ENCODE assay signal across 1 cellular context in the genomic region with DNA sequence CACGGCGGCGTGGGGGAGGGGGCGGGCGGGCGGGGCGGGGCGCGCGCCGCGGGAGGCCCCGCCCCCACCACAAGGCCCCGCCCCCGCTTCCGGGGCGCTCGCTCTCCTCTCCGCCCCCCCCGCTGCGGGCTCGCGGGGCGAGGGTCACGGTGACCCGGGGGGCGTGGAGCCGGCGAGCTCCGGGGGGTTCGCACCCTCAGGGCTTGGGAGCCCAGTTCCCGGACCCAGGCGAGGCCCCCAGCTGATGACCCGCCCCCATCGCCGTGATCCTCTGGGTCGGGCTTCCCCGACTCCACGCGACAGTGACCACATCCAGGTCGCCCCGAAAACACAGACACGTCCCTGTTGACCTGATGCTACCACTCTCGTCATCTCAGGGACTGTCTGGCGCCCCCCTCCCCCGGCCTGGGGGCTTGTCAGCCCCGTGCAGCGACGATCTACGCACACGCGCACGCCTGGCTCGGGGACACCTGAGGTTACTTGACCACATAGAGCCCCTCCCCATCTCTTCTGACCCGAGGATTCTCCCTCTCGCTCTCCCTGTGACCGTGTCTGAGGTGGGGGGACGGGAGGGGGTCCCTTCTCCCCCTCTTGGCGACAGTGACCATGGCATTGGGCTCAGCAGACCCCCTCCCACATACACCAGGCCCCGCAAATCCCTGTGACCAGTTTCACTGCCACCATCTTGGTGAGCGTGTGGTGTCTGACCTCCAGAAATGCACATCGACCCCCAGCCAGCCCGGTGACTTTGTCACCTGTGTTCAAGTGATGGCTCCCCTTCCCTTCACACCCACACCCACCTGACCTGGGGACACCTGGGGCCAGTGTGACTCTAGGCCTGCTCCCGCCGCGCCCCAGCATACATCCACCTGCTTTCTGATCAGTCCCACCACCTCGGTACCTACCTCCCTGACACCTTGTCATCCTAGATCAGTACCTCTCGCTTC.
TF ChIP-seq lines count a peak whose summit lies in the region.

No MANE protein-coding gene starts in this region.

TF ChIP-seq in A549, 52 proteins besides CTCF, POLR2A, EP300 and RAD21:
- TF ChIP-seq SREBF2 (IDR thresholded peaks at IDR 0.05): no peak
- TF ChIP-seq NPAS2 (CRISPR knock-in tag; IDR thresholded peaks at IDR 0.05; ENCODE audit: borderline replicate concordance): no peak
- no peak for TF ChIP-seq KDM5A (IDR thresholded peaks at IDR 0.05)
- no peak for TF ChIP-seq POLR2AphosphoS2 (conservative IDR thresholded peaks at IDR 0.05; ENCODE audit: low read length)
- no peak for TF ChIP-seq GATA3 (IDR thresholded peaks at IDR 0.05; ENCODE audit: borderline replicate concordance)
- no peak for TF ChIP-seq PHF8 (IDR thresholded peaks at IDR 0.05; ENCODE audit: borderline replicate concordance, low read depth)
- TF ChIP-seq CBX2 (IDR thresholded peaks at IDR 0.05; ENCODE audit: borderline replicate concordance, low read depth): no peak
- no peak for TF ChIP-seq HOXA7 (CRISPR knock-in tag; IDR thresholded peaks at IDR 0.05)
- TF ChIP-seq SMC3 (IDR thresholded peaks at IDR 0.05): no peak
- TF ChIP-seq, protein P1, sequence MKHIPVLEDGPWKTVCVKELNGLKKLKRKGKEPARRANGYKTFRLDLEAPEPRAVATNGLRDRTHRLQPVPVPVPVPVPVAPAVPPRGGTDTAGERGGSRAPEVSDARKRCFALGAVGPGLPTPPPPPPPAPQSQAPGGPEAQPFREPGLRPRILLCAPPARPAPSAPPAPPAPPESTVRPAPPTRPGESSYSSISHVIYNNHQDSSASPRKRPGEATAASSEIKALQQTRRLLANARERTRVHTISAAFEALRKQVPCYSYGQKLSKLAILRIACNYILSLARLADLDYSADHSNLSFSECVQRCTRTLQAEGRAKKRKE (CRISPR knock-in tag; IDR thresholded peaks at IDR 0.05; ENCODE audit: low read depth): no peak
- TF ChIP-seq HDAC2 (IDR thresholded peaks at IDR 0.05): no peak
- TF ChIP-seq JUNB (IDR thresholded peaks at IDR 0.05): no peak
- TF ChIP-seq BHLHE40 (IDR thresholded peaks at IDR 0.05; ENCODE audit: low read depth, low read length): no peak
- TF ChIP-seq, protein P2, sequence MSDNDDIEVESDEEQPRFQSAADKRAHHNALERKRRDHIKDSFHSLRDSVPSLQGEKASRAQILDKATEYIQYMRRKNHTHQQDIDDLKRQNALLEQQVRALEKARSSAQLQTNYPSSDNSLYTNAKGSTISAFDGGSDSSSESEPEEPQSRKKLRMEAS (IDR thresholded peaks at IDR 0.05): no peak
- no peak for TF ChIP-seq NR3C1 (IDR thresholded peaks at IDR 0.05)
